Comparison of ENCODE assay signal across 9 cellular contexts in the genomic region with DNA sequence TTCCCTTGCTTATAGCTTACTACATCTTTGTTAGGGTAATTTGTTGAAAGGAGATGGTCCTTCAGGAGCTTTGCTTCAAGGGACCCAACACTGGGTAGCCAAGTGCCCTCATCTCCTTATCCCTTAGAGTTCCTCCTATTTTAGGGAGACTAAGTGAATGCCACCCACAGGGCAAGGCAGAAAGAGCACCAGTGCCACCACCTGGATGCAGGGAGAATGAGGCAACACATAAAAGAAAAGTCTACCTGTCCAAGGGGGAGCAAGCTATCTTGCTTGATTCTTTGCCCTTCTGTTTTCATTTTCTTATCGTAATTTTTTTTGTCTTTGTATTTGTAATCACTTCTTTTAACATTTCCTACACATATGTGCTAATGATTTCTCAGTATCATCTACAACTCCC.
DNase-seq lines count a peak whose midpoint lies in the region; ATAC-seq and TF ChIP-seq lines count a peak whose summit lies in the region.
"Had no signal": no experiment of that assay in that cellular context is flagged by ENCODE, and none has a peak within 500 bp of the region (broad histone marks: within the 10 kb centered on the region; RNA-seq: fewer than 3 reads in every experiment).

No MANE protein-coding gene starts in this region.

- WGBS in transverse colon (ENCODE audit: low coverage in 1 of 2), 2 donors: 25 to 56% methylated on average over 1 of the region's 1 CpG

- no peaks in the 10 kb centered on the region for H3K27me3 ChIP-seq in cardiac muscle cell
- H3K27me3 ChIP-seq in right atrium auricular region: no peaks in the 10 kb centered on the region
- H3K27me3 ChIP-seq in transverse colon: no peaks in the 10 kb centered on the region

- no peak for TF ChIP-seq EP300 in transverse colon (IDR thresholded peaks at IDR 0.05; ENCODE audit: low read depth)

- TF ChIP-seq CTCF in cardiac muscle cell (IDR thresholded peaks at IDR 0.05; ENCODE audit: low read depth, low read length) (peak; percentile 29), right atrium auricular region (IDR thresholded peaks at IDR 0.05) (peak in 1 of 2 donors; percentile 50), transverse colon (IDR thresholded peaks at IDR 0.05) (peak in 4 of 5 experiments; percentile 15 to 30 (median 16))

- ATAC-seq in HG02763 (IDR thresholded peaks at IDR 0.05; ENCODE audit: unreplicated experiment): no peak

- DNase-seq in cardiac muscle cell (ENCODE audit: low read depth in 1 of 2, low spot score in 1 of 2): peak in 1 of 2 donors; percentile 20
- DNase-seq in right atrium auricular region (ENCODE audit: low spot score): no peak
- DNase-seq in RPMI8226: peak; percentile 4
- peak; percentile 47 for DNase-seq in glomerular visceral epithelial cell (ENCODE audit: extremely low spot score)
- DNase-seq in transverse colon: no peak
- no peak for DNase-seq in activated naive CD4-positive, alpha-beta T cell (lab: John Stamatoyannopoulos, UW)
- no peak for DNase-seq in substantia nigra (lab: John Stamatoyannopoulos, UW)
- DNase-seq: stimulated activated CD4-positive, alpha-beta T cell treated with anti-CD3 and anti-CD28 coated beads, Interleukin-4, amount 100 ng/mL, for 24 hours had no signal

- H3K4me1 ChIP-seq in cardiac muscle cell (ENCODE audit: low read depth) (no peaks in the 10 kb centered on the region), right atrium auricular region (no peaks in the 10 kb centered on the region), transverse colon (no peaks in the 10 kb centered on the region)

- no peaks in the 10 kb centered on the region for H3K9me3 ChIP-seq in cardiac muscle cell (ENCODE audit: low read depth)
- H3K9me3 ChIP-seq in right atrium auricular region: no peaks in the 10 kb centered on the region
- H3K9me3 ChIP-seq in transverse colon: no peaks in the 10 kb centered on the region

- H3K27ac ChIP-seq in cardiac muscle cell (no peak overlapping the region), right atrium auricular region (no peak overlapping the region), transverse colon (no peak overlapping the region), substantia nigra (ENCODE audit: low read depth, low read length, poor library complexity, severe bottlenecking) (no peak overlapping the region)

- H3K4me3 ChIP-seq in cardiac muscle cell: no peak overlapping the region
- no peak overlapping the region for H3K4me3 ChIP-seq in right atrium auricular region
- H3K4me3 ChIP-seq in transverse colon: no peak overlapping the region

- in situ Hi-C loops in transverse colon (cut with MboI; ENCODE audit: low pct_ligation_motif_present in 1 of 4, low pct_unique_long_range_greater_than_20kb in 1 of 4, low sequenced_read_pairs in 3 of 4): no loop called here

- intact Hi-C loops in transverse colon (cut with DNase I; ENCODE audit: low total_unique reads): no loop called here

- TF ChIP-seq POLR2A in transverse colon (IDR thresholded peaks at IDR 0.05): no peak

- H3K36me3 ChIP-seq in cardiac muscle cell (no peaks in the 10 kb centered on the region), right atrium auricular region (no peaks in the 10 kb centered on the region), transverse colon (no peaks in the 10 kb centered on the region)

Comparison
In these comparisons a context has a peak if more than half of its experiments do, and no peak if none do; other contexts are left out.
1. DNase-seq: peak in RPMI8226 (single experiment) and glomerular visceral epithelial cell (single experiment); none in right atrium auricular region (single experiment), transverse colon (single experiment), activated naive CD4-positive, alpha-beta T cell (0 of 4) and substantia nigra (0 of 49).